16 cellular contexts compared by ENCODE assay signal in genomic region chr4:182126567-182126966, GRCh38.
"Had no signal": no experiment of that assay in that cellular context is flagged by ENCODE, and none has a peak within 500 bp of the region (broad histone marks: within the 10 kb centered on the region; RNA-seq: fewer than 3 reads in every experiment).

No MANE protein-coding gene starts in this region.

- H3K4me3 ChIP-seq: breast epithelium, gastroesophageal sphincter, hepatocyte, tibial artery, vagina had no signal

- H3K36me3 ChIP-seq: breast epithelium, gastroesophageal sphincter, tibial artery, vagina had no signal

- H3K4me1 ChIP-seq: breast epithelium, gastroesophageal sphincter, tibial artery, vagina had no signal

- ATAC-seq: activated CD8-positive, alpha-beta memory T cell treated with anti-CD3 and anti-CD28 coated beads, Interleukin-2, amount 10 ng/mL, durations not matched to agents 7 days and 5 days; activated naive CD4-positive, alpha-beta T cell treated with anti-CD3 and anti-CD28 coated beads, Interleukin-2, amount 50 U/mL, for 72 hours; activated T-cell treated with anti-CD3 and anti-CD28 coated beads, Interleukin-2, amount 50 U/mL, for 4 hours; gastroesophageal sphincter; naive thymus-derived CD4-positive, alpha-beta T cell; stimulated activated effector memory CD8-positive, alpha-beta T cell treated with anti-CD3 and anti-CD28 coated beads, Interleukin-12 subunit alpha, Interleukin-12 subunit beta, amount 100 ng/mL, for 72 hours had no signal

- DNase-seq: activated CD4-positive, alpha-beta T cell treated with anti-CD3 and anti-CD28 coated beads for 1 hour; activated CD4-positive, alpha-beta T cell treated with anti-CD3 and anti-CD28 coated beads, Interleukin-2, amount 50 U/mL, for 48 hours; activated CD8-positive, alpha-beta memory T cell treated with anti-CD3 and anti-CD28 coated beads, Interleukin-2, amount 10 ng/mL, durations not matched to agents 7 days and 5 days; activated effector memory CD4-positive, alpha-beta T cell treated with anti-CD3 and anti-CD28 coated beads, Interleukin-2, amount 50 U/mL, for 16 hours; activated T-cell treated with anti-CD3 and anti-CD28 coated beads, Interleukin-2, amount 50 U/mL, for 4 hours; midbrain; naive thymus-derived CD4-positive, alpha-beta T cell; posterior cingulate gyrus; tibial artery had no signal

- H3K9me3 ChIP-seq: vagina had no signal

- H3K79me2 ChIP-seq: hepatocyte had no signal

- H3K27me3 ChIP-seq: breast epithelium, gastroesophageal sphincter, hepatocyte, tibial artery, vagina had no signal

- FAIRE-seq: endometrium had no signal

- H2AFZ ChIP-seq: hepatocyte had no signal

- H3K27ac ChIP-seq: breast epithelium, gastroesophageal sphincter, hepatocyte, tibial artery, vagina had no signal

- H3K4me2 ChIP-seq: hepatocyte had no signal
